Comparison of ENCODE assay signal across 1 cellular context in genomic region chr2:27428213-27428977, GRCh38.
A peak's percentile ranks its signal among the peaks of the same experiment; 100 is the strongest.
TF ChIP-seq lines count a peak whose summit lies in the region.

Gene NRBP1, plus strand, starts transcription at chr2:27428631. Its CDS starts 4,643 bp downstream, at chr2:27433274.

TF ChIP-seq in K562, 482 proteins besides CTCF, POLR2A, EP300 and RAD21 (continued from another document):
- TF ChIP-seq SIN3A (IDR thresholded peaks at IDR 0.05; ENCODE audit: borderline replicate concordance in 2 of 2, control insufficient read depth in 1 of 2, low read depth in 2 of 2, low read length in 2 of 2) (peak; percentile 71 to 79), CREB1 (IDR thresholded peaks at IDR 0.05) (peak; percentile 46; the same call in 1 of the 2 replicates), CREB1 (CRISPR knock-in tag; IDR thresholded peaks at IDR 0.05) (peak; percentile 67; the same call in 1 of the 2 replicates), FOXM1 (IDR thresholded peaks at IDR 0.05; ENCODE audit: low read depth) (0 out of 2 replicates have a peak, but pooled peaks have one; percentile 21), FOXM1 (CRISPR knock-in tag; IDR thresholded peaks at IDR 0.05; ENCODE audit: low read depth) (no peak), CXXC5 (CRISPR knock-in tag; IDR thresholded peaks at IDR 0.05) (peak; percentile 81), SMAD3 (CRISPR knock-in tag; conservative IDR thresholded peaks at IDR 0.05) (no peak), POLR2B (IDR thresholded peaks at IDR 0.05; ENCODE audit: low read depth, partially characterized antibody) (peak; percentile 83), POLR2AphosphoS5 (IDR thresholded peaks at IDR 0.05; ENCODE audit: control insufficient read depth, insufficient read depth, low read depth, low read length) (peak; percentile 80), ATF7 (IDR thresholded peaks at IDR 0.05) (peak; percentile 86), RFX5 (IDR thresholded peaks at IDR 0.05; ENCODE audit: low read depth, low read length) (no peak), E2F3 (CRISPR knock-in tag; IDR thresholded peaks at IDR 0.05) (no peak), HNRNPH1 (optimal IDR thresholded peaks at IDR 0.05; ENCODE audit: low read depth, low read length) (no peak), ZSCAN29 (IDR thresholded peaks at IDR 0.05) (no peak)
- TF ChIP-seq, protein P1, sequence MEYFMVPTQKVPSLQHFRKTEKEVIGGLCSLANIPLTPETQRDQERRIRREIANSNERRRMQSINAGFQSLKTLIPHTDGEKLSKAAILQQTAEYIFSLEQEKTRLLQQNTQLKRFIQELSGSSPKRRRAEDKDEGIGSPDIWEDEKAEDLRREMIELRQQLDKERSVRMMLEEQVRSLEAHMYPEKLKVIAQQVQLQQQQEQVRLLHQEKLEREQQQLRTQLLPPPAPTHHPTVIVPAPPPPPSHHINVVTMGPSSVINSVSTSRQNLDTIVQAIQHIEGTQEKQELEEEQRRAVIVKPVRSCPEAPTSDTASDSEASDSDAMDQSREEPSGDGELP (CRISPR knock-in tag; IDR thresholded peaks at IDR 0.05; ENCODE audit: borderline replicate concordance) = peak; percentile 97
- TF ChIP-seq, protein P2, sequence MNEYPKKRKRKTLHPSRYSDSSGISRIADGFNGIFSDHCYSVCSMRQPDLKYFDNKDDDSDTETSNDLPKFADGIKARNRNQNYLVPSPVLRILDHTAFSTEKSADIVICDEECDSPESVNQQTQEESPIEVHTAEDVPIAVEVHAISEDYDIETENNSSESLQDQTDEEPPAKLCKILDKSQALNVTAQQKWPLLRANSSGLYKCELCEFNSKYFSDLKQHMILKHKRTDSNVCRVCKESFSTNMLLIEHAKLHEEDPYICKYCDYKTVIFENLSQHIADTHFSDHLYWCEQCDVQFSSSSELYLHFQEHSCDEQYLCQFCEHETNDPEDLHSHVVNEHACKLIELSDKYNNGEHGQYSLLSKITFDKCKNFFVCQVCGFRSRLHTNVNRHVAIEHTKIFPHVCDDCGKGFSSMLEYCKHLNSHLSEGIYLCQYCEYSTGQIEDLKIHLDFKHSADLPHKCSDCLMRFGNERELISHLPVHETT (CRISPR knock-in tag; conservative IDR thresholded peaks at IDR 0.05 in 1 of 2, IDR thresholded peaks at IDR 0.05 in 1 of 2) = peak in 1 of 2 experiments; percentile 88; a peak in 2 of 4 replicates
